1 cellular context compared by ENCODE assay signal in genomic region chr1:151828931-151829330, GRCh38.
TF ChIP-seq lines count a peak whose summit lies in the region.

No MANE protein-coding gene starts in this region.

TF ChIP-seq in SK-N-SH treated with all-trans-retinoic acid at 6 μM for 48 hours, 23 proteins besides CTCF, POLR2A, EP300 and RAD21 (continued from another document):
- TF ChIP-seq TSHZ2 (CRISPR knock-in tag; IDR thresholded peaks at IDR 0.05) (no peak), ZNF565 (CRISPR knock-in tag; conservative IDR thresholded peaks at IDR 0.05; ENCODE audit: low read depth) (no peak)
